ENCODE assay signal across 35 cellular contexts in genomic region chr1:223313415-223313754, GRCh38. TPM values are rescaled to one million over a fixed set of nuclear protein-coding genes. Genes with fewer than 3 reads are reported as not detected.
"Had no signal": no experiment of that assay in that cellular context is flagged by ENCODE, and none has a peak within 500 bp of the region (broad histone marks: within the 10 kb centered on the region; RNA-seq: fewer than 3 reads in every experiment).

No MANE protein-coding gene starts in this region.

- DNase-seq: Karpas-422, Kasumi-1, MM.1S, MV-4-11, NCI-H1048, NCI-H1092, NCI-H1092 treated with DMSO at 0.1 percent for 48 hours, NCI-H1105, NCI-H1105 treated with DMSO at 0.1 percent for 48 hours, NCI-H1417, NCI-H1417 treated with DMSO at 0.1 percent for 48 hours, NCI-H1436, NCI-H1436 treated with DMSO at 0.1 percent for 48 hours, NCI-H146, NCI-H1694, NCI-H1694 treated with DMSO at 0.1 percent for 48 hours, NCI-H187, NCI-H187 treated with DMSO at 0.1 percent for 48 hours, NCI-H1930, NCI-H2029, NCI-H2029 treated with DMSO at 0.1 percent for 48 hours, NCI-H2081, NCI-H2081 treated with DMSO at 0.1 percent for 48 hours, NCI-H2107, NCI-H2171, NCI-H2171 treated with DMSO at 0.1 percent for 48 hours, NCI-H2227 treated with DMSO at 0.1 percent for 48 hours, NCI-H226, NCI-H345, NCI-H446, NCI-H446 treated with DMSO at 0.1 percent for 48 hours, NCI-H510A, NCI-H510A treated with DMSO at 0.1 percent for 48 hours had no signal

- H3K9me3 ChIP-seq: MG63 had no signal

- H3K27me3 ChIP-seq: MG63 had no signal

- H3K4me3 ChIP-seq: MG63 had no signal

- H3K36me3 ChIP-seq: MG63 had no signal

RNA-seq across cellular contexts. Expression of gene SUSD4, which starts 50.6 kb away (rescaled TPM):
- total RNA-seq: NCI-H460 had no signal
